14 cellular contexts compared by ENCODE assay signal in the genomic region with DNA sequence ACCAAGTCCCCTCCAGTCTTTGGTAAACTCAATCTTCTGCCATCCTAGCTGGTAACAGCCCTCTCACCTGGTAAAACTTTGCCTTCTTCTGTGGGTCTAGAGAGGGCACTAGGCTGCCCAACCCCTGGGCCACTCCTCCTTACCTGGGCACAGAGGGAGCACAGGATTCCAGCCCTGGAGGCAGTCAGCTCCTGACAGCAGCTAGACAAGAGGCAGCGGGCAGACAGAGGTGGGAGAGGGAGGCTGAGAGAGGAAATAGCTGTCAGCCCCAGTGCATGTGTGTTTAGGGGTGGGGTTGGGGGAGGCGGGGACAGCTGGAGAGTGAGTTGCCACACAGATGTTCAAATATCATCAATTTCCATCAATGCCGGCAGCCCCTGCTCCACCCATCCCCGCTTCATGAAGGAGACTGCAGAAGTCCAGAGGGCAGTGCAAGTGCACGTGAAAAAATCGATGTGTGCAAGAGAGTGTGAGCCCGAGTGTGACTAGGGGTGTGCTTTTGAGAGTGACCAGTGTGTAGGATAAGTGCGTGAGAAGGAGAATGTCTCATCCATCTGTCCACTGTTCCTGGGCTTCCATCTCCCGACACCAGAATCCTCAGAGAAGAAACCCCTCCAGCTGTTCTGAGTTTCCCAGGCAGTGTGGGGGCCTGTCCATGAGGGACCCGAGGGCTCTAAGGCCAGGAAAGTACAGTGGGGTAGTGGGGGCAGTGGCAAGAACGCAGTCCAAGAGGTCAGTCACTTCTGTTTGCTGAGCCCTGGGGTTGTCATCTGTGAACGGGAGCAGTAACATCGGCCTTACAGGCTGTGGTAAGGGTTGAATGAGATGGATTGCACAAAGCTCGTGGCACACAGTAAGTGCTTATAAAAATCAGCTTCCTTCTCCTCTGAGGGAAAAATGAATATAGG. TPM values are rescaled to one million over a fixed set of nuclear protein-coding genes. Genes with fewer than 3 reads are reported as not detected.
DNase-seq lines count a peak whose midpoint lies in the region; ATAC-seq and TF ChIP-seq lines count a peak whose summit lies in the region.
"Had no signal": no experiment of that assay in that cellular context is flagged by ENCODE, and none has a peak within 500 bp of the region (broad histone marks: within the 10 kb centered on the region; RNA-seq: fewer than 3 reads in every experiment).

A gene (minus strand): TSS at position 225 of the 908 bp plus-strand sequence. CDS start 2,228 bp downstream, outside the sequence.

- H3K79me1 ChIP-seq in IMR-90 (ENCODE audit: low read depth in 1 of 2, low read length in 2 of 2), result no peaks in the 10 kb centered on the region

- peaks cover 7% of the 10 kb centered on the region for H3K36me3 ChIP-seq in CD8-positive, alpha-beta memory T cell (ENCODE audit: insufficient read depth, low read length)
- peaks cover 8% of the 10 kb centered on the region for H3K36me3 ChIP-seq in IMR-90 (ENCODE audit: control insufficient read depth, insufficient read depth, low read length)

- TF ChIP-seq POLR2A in IMR-90 (IDR thresholded peaks at IDR 0.05; ENCODE audit: low read depth, low read length), result no peak

- H2AFZ ChIP-seq in IMR-90 (replicated peaks; ENCODE audit: low read length, poor library complexity), result peak within 1 kb of the TSS; percentile 62

- H3K4me1 Mint-ChIP-seq in CD8-positive, alpha-beta memory T cell, result peaks cover 14 to 36% (median 34%) of the 10 kb centered on the region in 3 donors
- H3K4me1 Mint-ChIP-seq in central memory CD8-positive, alpha-beta T cell, result peaks cover 13% of the 10 kb centered on the region
- peaks cover 4 to 9% of the 10 kb centered on the region in 2 donors for H3K4me1 Mint-ChIP-seq in natural killer cell treated with Interleukin-12 subunit alpha and Interleukin-12 subunit beta and Interleukin-15 and Interleukin-18, amount 100 ng/mL, for 72 hours (ENCODE audit: low read depth in 2 of 2)

- H3K56ac ChIP-seq in IMR-90 (ENCODE audit: extremely low read depth, insufficient read depth, low read length), result no peak within 1 kb of the TSS

- H3K27me3 ChIP-seq in CD8-positive, alpha-beta memory T cell (ENCODE audit: insufficient read depth, low read length, poor library complexity, severe bottlenecking), result no peaks in the 10 kb centered on the region
- no peaks in the 10 kb centered on the region for H3K27me3 ChIP-seq in IMR-90 (ENCODE audit: control insufficient read depth, insufficient read depth, low read length)

- in situ Hi-C loops in IMR-90 (cut with MboI; ENCODE audit: low sequenced_read_pairs), result no loop called here

- H3K18ac ChIP-seq in IMR-90 (ENCODE audit: low read depth, low read length), result no peak within 1 kb of the TSS

- intact Hi-C loops in IMR-90 (cut with micrococcal nuclease), result no loop called here

- no peak within 1 kb of the TSS for H3K4ac ChIP-seq in IMR-90 (ENCODE audit: low read depth, low read length)

- H3K27ac Mint-ChIP-seq in CD8-positive, alpha-beta memory T cell, result peak within 1 kb of the TSS in 5 of 8 donors; percentile 37 to 87 (median 77)
- no peak within 1 kb of the TSS for H3K27ac Mint-ChIP-seq in central memory CD8-positive, alpha-beta T cell (ENCODE audit: low read depth)
- H3K27ac Mint-ChIP-seq in natural killer cell treated with Interleukin-12 subunit alpha and Interleukin-12 subunit beta and Interleukin-15 and Interleukin-18, amount 100 ng/mL, for 72 hours, result no peak within 1 kb of the TSS

- H2BK5ac ChIP-seq in IMR-90 (ENCODE audit: low read depth, low read length, poor library complexity, severe bottlenecking), result no peak within 1 kb of the TSS

- no peak within 1 kb of the TSS for H3K27ac ChIP-seq in CD8-positive, alpha-beta memory T cell (ENCODE audit: low read depth, low read length)
- no peak within 1 kb of the TSS for H3K27ac ChIP-seq in IMR-90 (ENCODE audit: insufficient read depth, low read length)
- H3K27ac ChIP-seq: skin epidermis had no signal

- peak within 1 kb of the TSS; percentile 41 to 85 (median 65) for H3K4me3 Mint-ChIP-seq in CD8-positive, alpha-beta memory T cell
- H3K4me3 Mint-ChIP-seq in central memory CD8-positive, alpha-beta T cell, result peak within 1 kb of the TSS; percentile 54
- peak within 1 kb of the TSS; percentile 41 for H3K4me3 Mint-ChIP-seq in natural killer cell treated with Interleukin-12 subunit alpha and Interleukin-12 subunit beta and Interleukin-15 and Interleukin-18, amount 100 ng/mL, for 72 hours

- peak within 1 kb of the TSS; percentile 67; the same call in 1 of the 2 replicates for H3K23ac ChIP-seq in IMR-90 (ENCODE audit: low read depth, low read length)

- TF ChIP-seq CTCF in IMR-90 (conservative IDR thresholded peaks at IDR 0.05; ENCODE audit: low read depth, low read length), result no peak

- DNase-seq in CD8-positive, alpha-beta memory T cell, result peak in 1 of 5 donors; percentile 40
- no peak for DNase-seq in IMR-90
- DNase-seq in central memory CD8-positive, alpha-beta T cell (ENCODE audit: low spot score in 2 of 2), result no peak
- DNase-seq in natural killer cell treated with Interleukin-12 subunit alpha and Interleukin-12 subunit beta and Interleukin-15 and Interleukin-18, amount 100 ng/mL, for 72 hours (ENCODE audit: low spot score), result no peak
- no peak for DNase-seq in NCI-H128 (lab: John Stamatoyannopoulos, UW; ENCODE audit: unreplicated experiment)
- DNase-seq in iPS-NIHi11 (ENCODE audit: low spot score), result no peak
- DNase-seq in NK-92 treated with Interleukin-12 subunit alpha and Interleukin-12 subunit beta, amount 100 ng/mL, for 24 hours (lab: John Stamatoyannopoulos, UW), result no peak
- DNase-seq: activated CD4-positive, alpha-beta T cell treated with anti-CD3 and anti-CD28 coated beads, Interleukin-2, amount 50 U/mL, for 48 hours; COR-L47; head of caudate nucleus; NCI-H1048; NCI-H345 had no signal

- no peak within 1 kb of the TSS for H2BK120ac ChIP-seq in IMR-90 (ENCODE audit: low read depth, low read length)

- no peak within 1 kb of the TSS for H3K4me3 ChIP-seq in CD8-positive, alpha-beta memory T cell (ENCODE audit: low read length)
- no peak within 1 kb of the TSS for H3K4me3 ChIP-seq in IMR-90 (ENCODE audit: insufficient read depth, low read depth, low read length)
- H3K4me3 ChIP-seq: skin epidermis had no signal

- H3K9me3 Mint-ChIP-seq in CD8-positive, alpha-beta memory T cell, result no peaks in the 10 kb centered on the region
- H3K9me3 Mint-ChIP-seq in central memory CD8-positive, alpha-beta T cell, result no peaks in the 10 kb centered on the region
- no peaks in the 10 kb centered on the region for H3K9me3 Mint-ChIP-seq in natural killer cell treated with Interleukin-12 subunit alpha and Interleukin-12 subunit beta and Interleukin-15 and Interleukin-18, amount 100 ng/mL, for 72 hours

- CTCF ChIA-PET in CD8-positive, alpha-beta memory T cell (lab: Charles Lee), result interaction anchor here (1.0 to 2.2 kb wide), 3 partner anchors 10 to 32 kb away, joined by 6 to 8 read pairs (median 7); no protein-coding TSS in a partner anchor
- CTCF ChIA-PET in IMR-90 (lab: Yijun Ruan, JAX), result interaction anchor here (0.6 to 1.4 kb wide), 3 partner anchors 12 to 32 kb away, joined by 3 to 4 read pairs (median 4); no protein-coding TSS in a partner anchor

- no peak within 1 kb of the TSS for H3K9ac ChIP-seq in IMR-90 (ENCODE audit: low read depth, low read length)

- no peak within 1 kb of the TSS for H4K5ac ChIP-seq in IMR-90 (ENCODE audit: low read depth, low read length)

- no peaks in the 10 kb centered on the region for H3K9me3 ChIP-seq in CD8-positive, alpha-beta memory T cell (ENCODE audit: low read length)
- H3K9me3 ChIP-seq in IMR-90 (ENCODE audit: control insufficient read depth, insufficient read depth, low read length), result no peaks in the 10 kb centered on the region

- no peak within 1 kb of the TSS for H2AK9ac ChIP-seq in IMR-90 (replicated peaks; ENCODE audit: low read depth, low read length, poor library complexity)

- TF ChIP-seq RAD21 in IMR-90 (IDR thresholded peaks at IDR 0.05; ENCODE audit: low read length), result no peak

- no peaks in the 10 kb centered on the region for H3K27me3 Mint-ChIP-seq in CD8-positive, alpha-beta memory T cell
- no peaks in the 10 kb centered on the region for H3K27me3 Mint-ChIP-seq in central memory CD8-positive, alpha-beta T cell
- H3K27me3 Mint-ChIP-seq in natural killer cell treated with Interleukin-12 subunit alpha and Interleukin-12 subunit beta and Interleukin-15 and Interleukin-18, amount 100 ng/mL, for 72 hours, result peaks cover 0 to 2% of the 10 kb centered on the region in 2 donors

- no peak within 1 kb of the TSS for H4K91ac ChIP-seq in IMR-90 (ENCODE audit: insufficient read depth, low read depth, low read length)

- H3K4me1 ChIP-seq in CD8-positive, alpha-beta memory T cell (ENCODE audit: insufficient read depth, low read length), result peaks cover 9% of the 10 kb centered on the region
- H3K4me1 ChIP-seq in IMR-90 (ENCODE audit: control insufficient read depth, insufficient read depth, low read length), result peaks cover 7% of the 10 kb centered on the region

- POLR2A ChIA-PET in CD8-positive, alpha-beta memory T cell (lab: Charles Lee), result no interaction called here
- POLR2A ChIA-PET in IMR-90 (lab: Charles Lee; ENCODE audit: unreplicated experiment), result no interaction called here

- dilution Hi-C loops in IMR-90 (cut with HindIII; ENCODE audit: low sequenced_read_pairs, unreplicated experiment), result no loop called here

- H3K36me3 Mint-ChIP-seq in CD8-positive, alpha-beta memory T cell, result peaks cover 5 to 18% (median 5%) of the 10 kb centered on the region in 3 donors
- peaks cover 2% of the 10 kb centered on the region for H3K36me3 Mint-ChIP-seq in central memory CD8-positive, alpha-beta T cell (ENCODE audit: insufficient read depth)
- no peaks in the 10 kb centered on the region for H3K36me3 Mint-ChIP-seq in natural killer cell treated with Interleukin-12 subunit alpha and Interleukin-12 subunit beta and Interleukin-15 and Interleukin-18, amount 100 ng/mL, for 72 hours

- H2BK15ac ChIP-seq in IMR-90 (ENCODE audit: low read depth, low read length), result no peak within 1 kb of the TSS; the same call in 2 of the 3 replicates

- H3K9me1 ChIP-seq in IMR-90 (ENCODE audit: insufficient read depth, low read length), result peaks cover 2% of the 10 kb centered on the region; the same call in 1 of the 2 replicates

- H4K8ac ChIP-seq in IMR-90 (ENCODE audit: low read depth in 2 of 2, low read length in 2 of 2), result no peak within 1 kb of the TSS

- no TSS peak for BruUV-seq in IMR-90 (replicated peaks; lab: Mats Ljungman, UMichigan)

- peak within 1 kb of the TSS; percentile 10; the same call in 1 of the 2 replicates for H3K14ac ChIP-seq in IMR-90 (replicated peaks; ENCODE audit: low read depth, low read length)

- peak; percentile 38 for ATAC-seq in IMR-90 (ENCODE audit: low read depth)
- ATAC-seq in central memory CD8-positive, alpha-beta T cell (replicated peaks; ENCODE audit: extremely low read depth, poor library complexity, severe bottlenecking), result peak; percentile 32
- no peak for ATAC-seq in natural killer cell treated with Interleukin-12 subunit alpha and Interleukin-12 subunit beta and Interleukin-15 and Interleukin-18, amount 100 ng/mL, for 72 hours
- ATAC-seq: Panc1 had no signal

- 40% methylated on average over 1 of the region's 14 CpGs; no CpG with 5 or more reads in 1 of the 2 experiments for WGBS in IMR-90 (ENCODE audit: extremely low coverage in 2 of 2, insufficient read length in 1 of 2), 2 experiments

- no peaks in the 10 kb centered on the region for H4K20me1 ChIP-seq in IMR-90 (ENCODE audit: insufficient read depth, low read length)

- no peak within 1 kb of the TSS for H2BK20ac ChIP-seq in IMR-90 (ENCODE audit: low read depth, low read length)

- H3K4me2 ChIP-seq in IMR-90 (ENCODE audit: low read depth, low read length), result no peak within 1 kb of the TSS

- H2AK5ac ChIP-seq in IMR-90 (ENCODE audit: low read depth, low read length), result no peak within 1 kb of the TSS

RNA-seq across cellular contexts. Expression of the gene that starts here (rescaled TPM):
- total RNA-seq in CD8-positive, alpha-beta memory T cell, result under 1 TPM; 0.28 to 0.42 TPM
- 2.2 TPM for polyA plus RNA-seq in CD8-positive, alpha-beta memory T cell
- under 0.01 TPM in 2 replicates for total RNA-seq in IMR-90 (2012; rRNA removed)
- polyA plus RNA-seq in IMR-90 (2012; rRNA removed), result 0.09 and 0.12 TPM in 2 replicates
- polyA plus RNA-seq in IMR-90 (2012; cell fraction: cytosol; rRNA removed), result 0.02 and 0.25 TPM in 2 replicates
- 0.24 and 0.25 TPM in 2 replicates for polyA plus RNA-seq in IMR-90 (2012; cell fraction: nucleus; rRNA removed; ENCODE audit: low replicate concordance)
- under 1 TPM; 0.12 to 0.86 TPM for total RNA-seq in natural killer cell treated with Interleukin-12 subunit alpha and Interleukin-12 subunit beta and Interleukin-15 and Interleukin-18, amount 100 ng/mL, for 72 hours

Comparison
In these comparisons a context has a peak if more than half of its experiments do, and no peak if none do; other contexts are left out.
1. Peak in ATAC-seq in IMR-90; RNA of the gene not detected or under 1 TPM.
2. H3K27ac Mint-ChIP-seq: peak in CD8-positive, alpha-beta memory T cell (5 of 8); none in central memory CD8-positive, alpha-beta T cell (single experiment) and natural killer cell treated with Interleukin-12 subunit alpha and Interleukin-12 subunit beta and Interleukin-15 and Interleukin-18, amount 100 ng/mL, for 72 hours (0 of 2).
3. Peak in every context shown above with its lines, with median percentiles within 50 percentile points of each other: H3K4me3 Mint-ChIP-seq.